ENCODE assay signal across 12 cellular contexts in genomic region chr1:12486401-12487005, GRCh38.
DNase-seq lines count a peak whose midpoint lies in the region; ATAC-seq, FAIRE-seq and TF ChIP-seq lines count a peak whose summit lies in the region.
"Had no signal": no experiment of that assay in that cellular context is flagged by ENCODE, and none has a peak within 500 bp of the region (broad histone marks: within the 10 kb centered on the region; RNA-seq: fewer than 3 reads in every experiment).

No MANE protein-coding gene starts in this region.

- peak overlapping the region in 3 of 4 donors; percentile 60 to 84 (median 67) for H3K27ac ChIP-seq in gastroesophageal sphincter

- H3K4me1 ChIP-seq in gastroesophageal sphincter = peaks cover 0 to 54% (median 17%) of the 10 kb centered on the region in 3 donors

- POLR2A ChIA-PET in BJ (lab: Charles Lee) = interaction anchor here (0.5 kb wide), 1 partner anchor 132 kb away, joined by 4 read pairs; the partner anchor contains the start of gene DHRS3

- CTCF ChIA-PET in BJ (lab: Yijun Ruan, JAX) = interaction anchor here (0.6 to 1.5 kb wide), 5 partner anchors 9 to 170 kb away, joined by 3 to 5 read pairs (median 4); no protein-coding TSS in a partner anchor

- 0 out of 2 replicates have a peak, but pooled peaks have one; percentile 6 for TF ChIP-seq CTCF in BJ (IDR thresholded peaks at IDR 0.05; ENCODE audit: insufficient read depth, low read depth, low read length)
- TF ChIP-seq CTCF in gastroesophageal sphincter (IDR thresholded peaks at IDR 0.05) = peak in 1 of 4 experiments; percentile 30
- TF ChIP-seq CTCF in omental fat pad (IDR thresholded peaks at IDR 0.05) = no peak
- TF ChIP-seq CTCF in D721Med (IDR thresholded peaks at IDR 0.05; ENCODE audit: insufficient read depth, missing control alignments) = no peak

- FAIRE-seq in RCC 7860 (lab: Jason Lieb, UNC) (peak; percentile 73), D721Med (lab: Jason Lieb, UNC) (no peak)
- FAIRE-seq: GM19239 had no signal

- no peak for TF ChIP-seq EP300 in gastroesophageal sphincter (IDR thresholded peaks at IDR 0.05)

- no peaks in the 10 kb centered on the region for H3K9me3 ChIP-seq in gastroesophageal sphincter

- H3K4me3 ChIP-seq in BJ (ENCODE audit: low read depth, low read length) = no peak overlapping the region
- no peak overlapping the region for H3K4me3 ChIP-seq in gastroesophageal sphincter

- no peak for TF ChIP-seq POLR2A in gastroesophageal sphincter (IDR thresholded peaks at IDR 0.05)

- 62 to 76% methylated on average over 4 to 9 of the region's 18 CpGs for WGBS in gastroesophageal sphincter (ENCODE audit: low coverage in 1 of 2), 2 donors

- no peaks in the 10 kb centered on the region for H3K27me3 ChIP-seq in BJ (ENCODE audit: control insufficient read depth, insufficient read depth, low read length)
- H3K27me3 ChIP-seq in gastroesophageal sphincter = no peaks in the 10 kb centered on the region

- DNase-seq in BJ (ENCODE audit: low read depth) (no peak), RCC 7860 (ENCODE audit: low spot score) (peak; percentile 79), omental fat pad (ENCODE audit: low spot score) (no peak), A172 (ENCODE audit: low spot score) (no peak), NCI-H1930 (lab: John Stamatoyannopoulos, UW) (no peak), D721Med (ENCODE audit: insufficient read length, low spot score) (no peak)
- DNase-seq: activated CD4-positive, CD25-positive, alpha-beta regulatory T cell; effector CD8-positive, alpha-beta T cell; OCI-M1 had no signal

- H3K36me3 ChIP-seq in BJ (ENCODE audit: control insufficient read depth, insufficient read depth, low read length) = no peaks in the 10 kb centered on the region
- no peaks in the 10 kb centered on the region for H3K36me3 ChIP-seq in gastroesophageal sphincter

- peak; percentile 83 for ATAC-seq in gastroesophageal sphincter
- ATAC-seq in omental fat pad (ENCODE audit: low FRiP score) = peak; percentile 59
- ATAC-seq in HG03571 (IDR thresholded peaks at IDR 0.05; ENCODE audit: unreplicated experiment) = no peak
